9 cellular contexts compared by ENCODE assay signal in the genomic region with DNA sequence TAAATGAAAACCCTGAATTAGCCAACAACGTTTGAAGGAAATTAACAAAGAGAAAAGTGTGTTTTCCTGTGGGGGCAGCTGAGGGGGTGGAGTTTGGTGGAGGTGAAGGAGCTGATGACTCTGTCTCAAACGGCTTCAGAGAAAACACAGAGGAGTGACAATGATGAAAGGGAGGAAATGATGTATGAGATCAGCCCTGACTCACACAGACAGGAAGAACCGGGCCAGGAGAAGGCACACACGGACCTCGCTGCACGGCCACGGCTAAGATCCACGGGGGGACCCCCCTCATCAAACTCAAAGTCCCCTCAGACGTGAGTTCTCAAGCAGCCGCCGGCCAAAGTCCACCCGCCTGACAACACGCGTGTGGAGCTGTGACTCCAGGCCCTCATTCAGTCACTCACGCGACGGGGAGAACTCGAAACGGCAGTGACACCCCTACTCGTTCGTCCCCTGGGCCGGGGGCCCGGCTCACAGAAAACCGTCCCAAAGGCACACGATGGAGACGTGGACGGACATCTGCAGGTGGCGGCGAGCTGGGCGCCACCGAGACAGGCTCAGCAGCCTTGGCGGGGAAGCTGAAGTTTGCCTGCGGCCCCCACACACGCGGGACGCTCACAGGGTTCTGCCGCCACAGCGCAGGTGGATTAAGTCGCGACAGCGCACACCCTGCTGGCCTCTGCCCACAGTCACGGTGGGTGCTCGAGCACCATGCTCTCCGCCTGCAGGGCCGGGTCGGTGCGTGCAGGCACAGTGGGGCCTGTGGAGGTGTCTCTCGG. TPM values are rescaled to one million over a fixed set of nuclear protein-coding genes. Genes with fewer than 3 reads are reported as not detected.
DNase-seq lines count a peak whose midpoint lies in the region; ATAC-seq and TF ChIP-seq lines count a peak whose summit lies in the region.
"Had no signal": no experiment of that assay in that cellular context is flagged by ENCODE, and none has a peak within 500 bp of the region (broad histone marks: within the 10 kb centered on the region; RNA-seq: fewer than 3 reads in every experiment).

No MANE protein-coding gene starts in this region.

- H3K27ac ChIP-seq in upper lobe of right lung: no peak overlapping the region

- no peak for TF ChIP-seq CTCF in upper lobe of right lung (IDR thresholded peaks at IDR 0.05)

- POLR2A ChIA-PET in activated CD8-positive, alpha-beta T cell treated with anti-CD3 and anti-CD28 coated beads, Interleukin-2, amount 10 ng/mL, durations not matched to agents 7 days and 5 days (lab: Charles Lee): no interaction called here

- H3K4me1 ChIP-seq in upper lobe of right lung: no peaks in the 10 kb centered on the region

- H3K27me3 ChIP-seq in upper lobe of right lung: no peaks in the 10 kb centered on the region

- no peak overlapping the region for H3K4me3 ChIP-seq in upper lobe of right lung

- DNase-seq in activated gamma-delta T cell treated with Interleukin-2 at 50 U/mL for 16 hours: peak; percentile 29
- DNase-seq in activated gamma-delta T cell (lab: John Stamatoyannopoulos, UW): no peak
- DNase-seq in activated CD8-positive, alpha-beta T cell treated with anti-CD3 and anti-CD28 coated beads, Interleukin-2, amount 10 ng/mL, durations not matched to agents 7 days and 5 days: peak; percentile 70
- peak; percentile 80 for DNase-seq in iris pigment epithelial cell (ENCODE audit: low read depth)
- DNase-seq in upper lobe of right lung: peak; percentile 64
- DNase-seq: NCI-H446 had no signal

- H3K36me3 Mint-ChIP-seq in activated CD8-positive, alpha-beta T cell treated with anti-CD3 and anti-CD28 coated beads, Interleukin-2, amount 10 ng/mL, durations not matched to agents 7 days and 5 days (ENCODE audit: low read depth): peaks cover 68% of the 10 kb centered on the region

- peak overlapping the region; percentile 37 for H3K4me3 Mint-ChIP-seq in activated CD8-positive, alpha-beta T cell treated with anti-CD3 and anti-CD28 coated beads, Interleukin-2, amount 10 ng/mL, durations not matched to agents 7 days and 5 days

- H3K4me1 Mint-ChIP-seq in activated CD8-positive, alpha-beta T cell treated with anti-CD3 and anti-CD28 coated beads, Interleukin-2, amount 10 ng/mL, durations not matched to agents 7 days and 5 days (ENCODE audit: low read depth): peaks cover 25% of the 10 kb centered on the region

- peak overlapping the region; percentile 89 for H3K27ac Mint-ChIP-seq in activated CD8-positive, alpha-beta T cell treated with anti-CD3 and anti-CD28 coated beads, Interleukin-2, amount 10 ng/mL, durations not matched to agents 7 days and 5 days

- ATAC-seq in activated CD8-positive, alpha-beta T cell treated with anti-CD3 and anti-CD28 coated beads, Interleukin-2, amount 10 ng/mL, durations not matched to agents 7 days and 5 days: peak; percentile 91
- no peak for ATAC-seq in upper lobe of right lung
- no peak for ATAC-seq in HG03442 (IDR thresholded peaks at IDR 0.05; ENCODE audit: unreplicated experiment)
- no peak for ATAC-seq in HG02610 (IDR thresholded peaks at IDR 0.05; ENCODE audit: unreplicated experiment)
- ATAC-seq in HG02588 (IDR thresholded peaks at IDR 0.05; ENCODE audit: unreplicated experiment): no peak

- CTCF ChIA-PET in activated CD8-positive, alpha-beta T cell treated with anti-CD3 and anti-CD28 coated beads, Interleukin-2, amount 10 ng/mL, durations not matched to agents 7 days and 5 days (lab: Charles Lee): no interaction called here

- H3K36me3 ChIP-seq in upper lobe of right lung: no peaks in the 10 kb centered on the region

- peaks cover 9% of the 10 kb centered on the region for H3K9me3 ChIP-seq in upper lobe of right lung

- H3K9me3 Mint-ChIP-seq in activated CD8-positive, alpha-beta T cell treated with anti-CD3 and anti-CD28 coated beads, Interleukin-2, amount 10 ng/mL, durations not matched to agents 7 days and 5 days (ENCODE audit: insufficient read depth): peaks cover 30% of the 10 kb centered on the region

- intact Hi-C loops in upper lobe of right lung (cut with DNase I): no loop called here

- no peaks in the 10 kb centered on the region for H3K27me3 Mint-ChIP-seq in activated CD8-positive, alpha-beta T cell treated with anti-CD3 and anti-CD28 coated beads, Interleukin-2, amount 10 ng/mL, durations not matched to agents 7 days and 5 days (ENCODE audit: low read depth)

RNA-seq across cellular contexts. Expression of gene PPP2R3B, which starts 28.8 kb away (rescaled TPM):
- 10 to 100 TPM; 41.8 to 44.6 TPM for total RNA-seq in activated CD8-positive, alpha-beta T cell treated with anti-CD3 and anti-CD28 coated beads, Interleukin-2, amount 10 ng/mL, durations not matched to agents 7 days and 5 days
- total RNA-seq in upper lobe of right lung: 12.8 TPM

RNA-seq across cellular contexts. Expression of gene GTPBP6, which starts 39.3 kb away (rescaled TPM):
- 10 to 100 TPM; 55.7 to 59.9 TPM for total RNA-seq in activated CD8-positive, alpha-beta T cell treated with anti-CD3 and anti-CD28 coated beads, Interleukin-2, amount 10 ng/mL, durations not matched to agents 7 days and 5 days
- total RNA-seq in upper lobe of right lung: 55.1 TPM
